1 cellular context compared by ENCODE assay signal in the genomic region with DNA sequence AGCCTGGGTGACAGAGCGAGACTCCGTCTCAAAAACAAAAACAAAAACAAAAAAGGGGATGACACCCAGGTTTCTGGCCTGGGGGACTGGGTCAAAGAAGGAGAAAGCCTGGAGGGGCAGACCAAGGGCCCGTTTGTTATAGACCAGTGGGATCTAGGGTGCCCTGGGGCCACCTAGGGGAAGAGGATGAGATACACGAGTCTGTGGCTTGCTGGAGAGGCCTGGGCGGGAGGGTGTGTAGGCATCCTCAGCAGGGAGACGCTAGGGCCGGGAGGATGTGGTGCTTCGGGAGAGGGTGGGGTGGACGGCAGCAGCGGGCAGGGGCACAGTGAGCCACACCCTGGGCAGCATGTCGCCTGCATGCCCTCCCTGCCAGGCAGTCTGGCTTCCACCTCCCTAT.
TF ChIP-seq lines count a peak whose summit lies in the region.

No MANE protein-coding gene starts in this region.

TF ChIP-seq in H1, 55 proteins besides CTCF, POLR2A, EP300 and RAD21:
- TF ChIP-seq RXRA (IDR thresholded peaks at IDR 0.05; ENCODE audit: insufficient read depth, low read depth, low read length) (no peak), FOSL1 (IDR thresholded peaks at IDR 0.05; ENCODE audit: insufficient read depth, low read depth, low read length) (no peak), SUZ12 (IDR thresholded peaks at IDR 0.05; ENCODE audit: low read length) (no peak), TAF7 (optimal IDR thresholded peaks at IDR 0.05; ENCODE audit: borderline replicate concordance, low read depth, low read length) (no peak), CEBPB (IDR thresholded peaks at IDR 0.05; ENCODE audit: low read depth, low read length) (no peak), CREB1 (IDR thresholded peaks at IDR 0.05) (no peak), EGR1 (IDR thresholded peaks at IDR 0.05; ENCODE audit: borderline replicate concordance, low read depth, low read length) (no peak), SIN3A (conservative IDR thresholded peaks at IDR 0.05 in 1 of 2, IDR thresholded peaks at IDR 0.05 in 1 of 2; ENCODE audit: low read depth in 1 of 2, low read length in 2 of 2) (no peak), BACH1 (IDR thresholded peaks at IDR 0.05; ENCODE audit: low read length) (no peak), MAFK (IDR thresholded peaks at IDR 0.05; ENCODE audit: low read depth, low read length) (no peak)
- TF ChIP-seq, protein P1, sequence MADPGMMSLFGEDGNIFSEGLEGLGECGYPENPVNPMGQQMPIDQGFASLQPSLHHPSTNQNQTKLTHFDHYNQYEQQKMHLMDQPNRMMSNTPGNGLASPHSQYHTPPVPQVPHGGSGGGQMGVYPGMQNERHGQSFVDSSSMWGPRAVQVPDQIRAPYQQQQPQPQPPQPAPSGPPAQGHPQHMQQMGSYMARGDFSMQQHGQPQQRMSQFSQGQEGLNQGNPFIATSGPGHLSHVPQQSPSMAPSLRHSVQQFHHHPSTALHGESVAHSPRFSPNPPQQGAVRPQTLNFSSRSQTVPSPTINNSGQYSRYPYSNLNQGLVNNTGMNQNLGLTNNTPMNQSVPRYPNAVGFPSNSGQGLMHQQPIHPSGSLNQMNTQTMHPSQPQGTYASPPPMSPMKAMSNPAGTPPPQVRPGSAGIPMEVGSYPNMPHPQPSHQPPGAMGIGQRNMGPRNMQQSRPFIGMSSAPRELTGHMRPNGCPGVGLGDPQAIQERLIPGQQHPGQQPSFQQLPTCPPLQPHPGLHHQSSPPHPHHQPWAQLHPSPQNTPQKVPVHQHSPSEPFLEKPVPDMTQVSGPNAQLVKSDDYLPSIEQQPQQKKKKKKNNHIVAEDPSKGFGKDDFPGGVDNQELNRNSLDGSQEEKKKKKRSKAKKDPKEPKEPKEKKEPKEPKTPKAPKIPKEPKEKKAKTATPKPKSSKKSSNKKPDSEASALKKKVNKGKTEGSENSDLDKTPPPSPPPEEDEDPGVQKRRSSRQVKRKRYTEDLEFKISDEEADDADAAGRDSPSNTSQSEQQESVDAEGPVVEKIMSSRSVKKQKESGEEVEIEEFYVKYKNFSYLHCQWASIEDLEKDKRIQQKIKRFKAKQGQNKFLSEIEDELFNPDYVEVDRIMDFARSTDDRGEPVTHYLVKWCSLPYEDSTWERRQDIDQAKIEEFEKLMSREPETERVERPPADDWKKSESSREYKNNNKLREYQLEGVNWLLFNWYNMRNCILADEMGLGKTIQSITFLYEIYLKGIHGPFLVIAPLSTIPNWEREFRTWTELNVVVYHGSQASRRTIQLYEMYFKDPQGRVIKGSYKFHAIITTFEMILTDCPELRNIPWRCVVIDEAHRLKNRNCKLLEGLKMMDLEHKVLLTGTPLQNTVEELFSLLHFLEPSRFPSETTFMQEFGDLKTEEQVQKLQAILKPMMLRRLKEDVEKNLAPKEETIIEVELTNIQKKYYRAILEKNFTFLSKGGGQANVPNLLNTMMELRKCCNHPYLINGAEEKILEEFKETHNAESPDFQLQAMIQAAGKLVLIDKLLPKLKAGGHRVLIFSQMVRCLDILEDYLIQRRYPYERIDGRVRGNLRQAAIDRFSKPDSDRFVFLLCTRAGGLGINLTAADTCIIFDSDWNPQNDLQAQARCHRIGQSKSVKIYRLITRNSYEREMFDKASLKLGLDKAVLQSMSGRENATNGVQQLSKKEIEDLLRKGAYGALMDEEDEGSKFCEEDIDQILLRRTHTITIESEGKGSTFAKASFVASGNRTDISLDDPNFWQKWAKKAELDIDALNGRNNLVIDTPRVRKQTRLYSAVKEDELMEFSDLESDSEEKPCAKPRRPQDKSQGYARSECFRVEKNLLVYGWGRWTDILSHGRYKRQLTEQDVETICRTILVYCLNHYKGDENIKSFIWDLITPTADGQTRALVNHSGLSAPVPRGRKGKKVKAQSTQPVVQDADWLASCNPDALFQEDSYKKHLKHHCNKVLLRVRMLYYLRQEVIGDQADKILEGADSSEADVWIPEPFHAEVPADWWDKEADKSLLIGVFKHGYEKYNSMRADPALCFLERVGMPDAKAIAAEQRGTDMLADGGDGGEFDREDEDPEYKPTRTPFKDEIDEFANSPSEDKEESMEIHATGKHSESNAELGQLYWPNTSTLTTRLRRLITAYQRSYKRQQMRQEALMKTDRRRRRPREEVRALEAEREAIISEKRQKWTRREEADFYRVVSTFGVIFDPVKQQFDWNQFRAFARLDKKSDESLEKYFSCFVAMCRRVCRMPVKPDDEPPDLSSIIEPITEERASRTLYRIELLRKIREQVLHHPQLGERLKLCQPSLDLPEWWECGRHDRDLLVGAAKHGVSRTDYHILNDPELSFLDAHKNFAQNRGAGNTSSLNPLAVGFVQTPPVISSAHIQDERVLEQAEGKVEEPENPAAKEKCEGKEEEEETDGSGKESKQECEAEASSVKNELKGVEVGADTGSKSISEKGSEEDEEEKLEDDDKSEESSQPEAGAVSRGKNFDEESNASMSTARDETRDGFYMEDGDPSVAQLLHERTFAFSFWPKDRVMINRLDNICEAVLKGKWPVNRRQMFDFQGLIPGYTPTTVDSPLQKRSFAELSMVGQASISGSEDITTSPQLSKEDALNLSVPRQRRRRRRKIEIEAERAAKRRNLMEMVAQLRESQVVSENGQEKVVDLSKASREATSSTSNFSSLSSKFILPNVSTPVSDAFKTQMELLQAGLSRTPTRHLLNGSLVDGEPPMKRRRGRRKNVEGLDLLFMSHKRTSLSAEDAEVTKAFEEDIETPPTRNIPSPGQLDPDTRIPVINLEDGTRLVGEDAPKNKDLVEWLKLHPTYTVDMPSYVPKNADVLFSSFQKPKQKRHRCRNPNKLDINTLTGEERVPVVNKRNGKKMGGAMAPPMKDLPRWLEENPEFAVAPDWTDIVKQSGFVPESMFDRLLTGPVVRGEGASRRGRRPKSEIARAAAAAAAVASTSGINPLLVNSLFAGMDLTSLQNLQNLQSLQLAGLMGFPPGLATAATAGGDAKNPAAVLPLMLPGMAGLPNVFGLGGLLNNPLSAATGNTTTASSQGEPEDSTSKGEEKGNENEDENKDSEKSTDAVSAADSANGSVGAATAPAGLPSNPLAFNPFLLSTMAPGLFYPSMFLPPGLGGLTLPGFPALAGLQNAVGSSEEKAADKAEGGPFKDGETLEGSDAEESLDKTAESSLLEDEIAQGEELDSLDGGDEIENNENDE (IDR thresholded peaks at IDR 0.05; ENCODE audit: insufficient replicate concordance, low read length), result no peak
TF ChIP-seq in H1: peak in this region for 0.
